20 cellular contexts compared by ENCODE assay signal in genomic region chr1:71232166-71232763, GRCh38.
DNase-seq lines count a peak whose midpoint lies in the region; ATAC-seq, FAIRE-seq and TF ChIP-seq lines count a peak whose summit lies in the region.
"Had no signal": no experiment of that assay in that cellular context is flagged by ENCODE, and none has a peak within 500 bp of the region (broad histone marks: within the 10 kb centered on the region; RNA-seq: fewer than 3 reads in every experiment).

No MANE protein-coding gene starts in this region.

- H3K36me3 ChIP-seq in right atrium auricular region (no peaks in the 10 kb centered on the region), astrocyte (ENCODE audit: insufficient read depth, low read length) (no peaks in the 10 kb centered on the region)

- H3K79me2 ChIP-seq in astrocyte (ENCODE audit: insufficient read depth, low read length), result no peaks in the 10 kb centered on the region

- peak overlapping the region; percentile 85 for H3K27ac Mint-ChIP-seq in astrocyte (ENCODE audit: unreplicated experiment)
- H3K27ac Mint-ChIP-seq in T-helper 2 cell treated with Interferon-gamma antibody and Interleukin-4, amounts not matched to agents 5 μg/mL and 100 μg/mL, for 36 hours, result no peak overlapping the region

- H3K4me2 ChIP-seq in astrocyte (ENCODE audit: low read length), result no peak overlapping the region
- H3K4me2 ChIP-seq: KMS-11 had no signal

- FAIRE-seq in astrocyte (lab: Jason Lieb, UNC), result no peak
- FAIRE-seq: RCC 7860 had no signal

- DNase-seq in right atrium auricular region (ENCODE audit: low spot score) (peak; percentile 59), Right ventricle myocardium inferior (ENCODE audit: missing footprints) (no peak), astrocyte (ENCODE audit: low read depth) (no peak), left kidney (ENCODE audit: low read depth, low spot score) (peak; percentile 12), NCI-H1930 (lab: John Stamatoyannopoulos, UW) (no peak), pons (ENCODE audit: low spot score) (no peak)
- no peak for DNase-seq in T-helper 2 cell treated with Interferon-gamma antibody and Interleukin-4, amounts not matched to agents 5 μg/mL and 100 μg/mL, for 36 hours (ENCODE audit: low spot score)
- DNase-seq: GDM1, IMR-90, NCI-H1092 treated with DMSO at 0.1 percent for 48 hours, NCI-H1436 treated with DMSO at 0.1 percent for 48 hours, NCI-H2081, NCI-H2171, NCI-H345, NCI-H524, NCI-H774 had no signal

- peaks cover 17% of the 10 kb centered on the region for H3K4me1 Mint-ChIP-seq in astrocyte (ENCODE audit: low read depth, unreplicated experiment)
- no peaks in the 10 kb centered on the region for H3K4me1 Mint-ChIP-seq in T-helper 2 cell treated with Interferon-gamma antibody and Interleukin-4, amounts not matched to agents 5 μg/mL and 100 μg/mL, for 36 hours (ENCODE audit: low read depth)

- no peaks in the 10 kb centered on the region for H4K20me1 ChIP-seq in astrocyte (ENCODE audit: insufficient read depth, low read length)

- H2AFZ ChIP-seq in astrocyte (ENCODE audit: low read depth, low read length), result no peak overlapping the region

- H3K4me3 ChIP-seq in right atrium auricular region (no peak overlapping the region), astrocyte (ENCODE audit: insufficient read depth, low read depth, low read length) (no peak overlapping the region)

- TF ChIP-seq CTCF in right atrium auricular region (IDR thresholded peaks at IDR 0.05), result no peak
- TF ChIP-seq CTCF in astrocyte (IDR thresholded peaks at IDR 0.05; ENCODE audit: insufficient read depth, low read depth, low read length), result no peak

- H3K36me3 Mint-ChIP-seq in astrocyte (ENCODE audit: low read depth, unreplicated experiment), result no peaks in the 10 kb centered on the region
- no peaks in the 10 kb centered on the region for H3K36me3 Mint-ChIP-seq in T-helper 2 cell treated with Interferon-gamma antibody and Interleukin-4, amounts not matched to agents 5 μg/mL and 100 μg/mL, for 36 hours (ENCODE audit: low read depth)

- H3K9ac ChIP-seq in astrocyte (ENCODE audit: low read length), result no peak overlapping the region
- H3K9ac ChIP-seq: KMS-11 had no signal

- peaks cover 3% of the 10 kb centered on the region for H3K27me3 Mint-ChIP-seq in astrocyte (ENCODE audit: low read depth, unreplicated experiment)
- no peaks in the 10 kb centered on the region for H3K27me3 Mint-ChIP-seq in T-helper 2 cell treated with Interferon-gamma antibody and Interleukin-4, amounts not matched to agents 5 μg/mL and 100 μg/mL, for 36 hours (ENCODE audit: low read depth)

- H3K4me1 ChIP-seq in right atrium auricular region, result no peaks in the 10 kb centered on the region
- H3K4me1 ChIP-seq in astrocyte (ENCODE audit: insufficient read depth, low read length), result no peaks in the 10 kb centered on the region

- no peak overlapping the region for H3K4me3 Mint-ChIP-seq in astrocyte (ENCODE audit: unreplicated experiment)
- no peak overlapping the region for H3K4me3 Mint-ChIP-seq in T-helper 2 cell treated with Interferon-gamma antibody and Interleukin-4, amounts not matched to agents 5 μg/mL and 100 μg/mL, for 36 hours

- ATAC-seq in Right ventricle myocardium inferior, result no peak
- ATAC-seq: HCT116 had no signal

- H3K9me3 ChIP-seq in right atrium auricular region, result no peaks in the 10 kb centered on the region
- no peaks in the 10 kb centered on the region for H3K9me3 ChIP-seq in astrocyte (ENCODE audit: insufficient read depth, low read depth, low read length)

- H3K27ac ChIP-seq in right atrium auricular region, result no peak overlapping the region
- no peak overlapping the region for H3K27ac ChIP-seq in astrocyte (ENCODE audit: low read depth, low read length)
- H3K27ac ChIP-seq: C4-2B, KMS-11 had no signal

- H3K27me3 ChIP-seq in right atrium auricular region (no peaks in the 10 kb centered on the region), astrocyte (ENCODE audit: insufficient read depth, low read length) (no peaks in the 10 kb centered on the region)

- H3K9me3 Mint-ChIP-seq in astrocyte (ENCODE audit: unreplicated experiment), result no peaks in the 10 kb centered on the region
- no peaks in the 10 kb centered on the region for H3K9me3 Mint-ChIP-seq in T-helper 2 cell treated with Interferon-gamma antibody and Interleukin-4, amounts not matched to agents 5 μg/mL and 100 μg/mL, for 36 hours

- intact Hi-C loops in Right ventricle myocardium inferior (cut with DNase I), result no loop called here

Comparison
In these comparisons a context has a peak if more than half of its experiments do, and no peak if none do; other contexts are left out.
1. DNase-seq: peak in right atrium auricular region (single experiment) and left kidney (single experiment); none in Right ventricle myocardium inferior (single experiment), astrocyte (single experiment), T-helper 2 cell treated with Interferon-gamma antibody and Interleukin-4, amounts not matched to agents 5 μg/mL and 100 μg/mL, for 36 hours (single experiment), NCI-H1930 (0 of 2) and pons (single experiment).